Comparison of ENCODE assay signal across 27 cellular contexts in the genomic region with DNA sequence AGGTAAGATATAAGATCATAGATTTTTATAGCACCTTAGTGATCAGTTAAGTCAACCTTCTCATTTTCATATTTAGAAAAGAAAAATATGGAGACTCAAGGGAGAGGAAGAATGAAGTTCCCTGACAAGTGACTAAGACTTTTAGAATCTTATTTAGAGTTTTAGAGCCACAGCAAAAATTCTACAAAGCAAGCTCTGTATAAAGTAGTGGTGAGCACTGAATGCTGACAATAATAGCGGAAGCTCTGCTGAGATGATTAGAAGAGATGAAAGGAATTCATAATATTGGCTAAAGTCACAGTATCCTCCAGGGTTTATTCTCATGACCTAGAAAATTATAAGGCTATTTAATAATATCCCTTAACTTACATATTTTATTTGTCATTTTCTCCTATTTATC.
"Had no signal": no experiment of that assay in that cellular context is flagged by ENCODE, and none has a peak within 500 bp of the region (broad histone marks: within the 10 kb centered on the region; RNA-seq: fewer than 3 reads in every experiment).

No MANE protein-coding gene starts in this region.

- H3K4me1 Mint-ChIP-seq: naive thymus-derived CD4-positive, alpha-beta T cell had no signal

- H3K36me3 Mint-ChIP-seq: naive thymus-derived CD4-positive, alpha-beta T cell; stimulated activated naive B cell treated with anti-CD40 and anti-IgM and Interleukin-4, amounts not matched to agents 10 μg/mL and 1 μg/mL and 100 μg/mL, for 72 hours had no signal

- DNase-seq: hippocampal formation; kidney; left colon; left lung; mesendoderm; midbrain; mucosa of descending colon; naive thymus-derived CD4-positive, alpha-beta T cell; occipital lobe; right lobe of liver; stimulated activated CD4-positive, alpha-beta T cell treated with anti-CD3 and anti-CD28 coated beads, Interleukin-12 subunit alpha, Interleukin-12 subunit beta, amount 100 ng/mL, for 4 hours; stimulated activated CD4-positive, alpha-beta T cell treated with anti-CD3 and anti-CD28 coated beads, Interleukin-15, amount 100 ng/mL, for 24 hours; stimulated activated CD4-positive, alpha-beta T cell treated with anti-CD3 and anti-CD28 coated beads, Interleukin-2, amount 100 ng/mL, for 24 hours; stimulated activated CD4-positive, alpha-beta T cell treated with anti-CD3 and anti-CD28 coated beads, Interleukin-4, amount 100 ng/mL, for 1 hour; stimulated activated naive B cell treated with anti-CD40 and anti-IgM and Interleukin-4, amounts not matched to agents 10 μg/mL and 1 μg/mL and 100 μg/mL, for 72 hours; stimulated activated naive CD8-positive, alpha-beta T cell treated with anti-CD3 and anti-CD28 coated beads, Interleukin-15, Interleukin-2, amounts not matched to agents 100 U/mL and 50 U/mL, for 24 hours; stomach; testis; thyroid gland; transverse colon; upper lobe of left lung had no signal

- H3K9me3 Mint-ChIP-seq: stimulated activated naive B cell treated with anti-CD40 and anti-IgM and Interleukin-4, amounts not matched to agents 10 μg/mL and 1 μg/mL and 100 μg/mL, for 72 hours had no signal

- H3K9me3 ChIP-seq: left lung, mucosa of descending colon, neutrophil, right atrium auricular region, right lobe of liver, stomach, testis, thyroid gland, transverse colon, upper lobe of left lung, vagina had no signal

- H3K4me1 ChIP-seq: left lung, parathyroid adenoma, right atrium auricular region, right lobe of liver, testis, thyroid gland, upper lobe of left lung, vagina had no signal

- H3K4me3 ChIP-seq: left lung, lung, mucosa of descending colon, right atrium auricular region, right lobe of liver, skin epidermis, stomach, testis, thyroid gland, transverse colon, upper lobe of left lung, vagina had no signal

- ATAC-seq: left colon; left lung; mucosa of descending colon; naive thymus-derived CD4-positive, alpha-beta T cell; right lobe of liver; stimulated activated naive B cell treated with anti-CD40 and anti-IgM and Interleukin-4, amounts not matched to agents 10 μg/mL and 1 μg/mL and 100 μg/mL, for 72 hours; stimulated activated naive CD8-positive, alpha-beta T cell treated with anti-CD3 and anti-CD28 coated beads, Interleukin-15, Interleukin-2, amounts not matched to agents 100 U/mL and 50 U/mL, for 24 hours had no signal

- H3K27ac ChIP-seq: left lung, neutrophil, parathyroid adenoma, right atrium auricular region, right lobe of liver, skin epidermis, stomach, testis, thyroid gland, transverse colon, upper lobe of left lung, vagina had no signal

- H3K27me3 ChIP-seq: left lung, neutrophil, right atrium auricular region, right lobe of liver, stomach, testis, thyroid gland, transverse colon, upper lobe of left lung, vagina had no signal

- H3K27ac Mint-ChIP-seq: naive thymus-derived CD4-positive, alpha-beta T cell; stimulated activated naive B cell treated with anti-CD40 and anti-IgM and Interleukin-4, amounts not matched to agents 10 μg/mL and 1 μg/mL and 100 μg/mL, for 72 hours had no signal

- H3K27me3 Mint-ChIP-seq: stimulated activated naive B cell treated with anti-CD40 and anti-IgM and Interleukin-4, amounts not matched to agents 10 μg/mL and 1 μg/mL and 100 μg/mL, for 72 hours had no signal

- H3K4me3 Mint-ChIP-seq: naive thymus-derived CD4-positive, alpha-beta T cell; stimulated activated naive B cell treated with anti-CD40 and anti-IgM and Interleukin-4, amounts not matched to agents 10 μg/mL and 1 μg/mL and 100 μg/mL, for 72 hours had no signal

- H3K36me3 ChIP-seq: left lung, neutrophil, right atrium auricular region, right lobe of liver, stomach, thyroid gland, transverse colon, upper lobe of left lung, vagina had no signal
